In the genomic region with DNA sequence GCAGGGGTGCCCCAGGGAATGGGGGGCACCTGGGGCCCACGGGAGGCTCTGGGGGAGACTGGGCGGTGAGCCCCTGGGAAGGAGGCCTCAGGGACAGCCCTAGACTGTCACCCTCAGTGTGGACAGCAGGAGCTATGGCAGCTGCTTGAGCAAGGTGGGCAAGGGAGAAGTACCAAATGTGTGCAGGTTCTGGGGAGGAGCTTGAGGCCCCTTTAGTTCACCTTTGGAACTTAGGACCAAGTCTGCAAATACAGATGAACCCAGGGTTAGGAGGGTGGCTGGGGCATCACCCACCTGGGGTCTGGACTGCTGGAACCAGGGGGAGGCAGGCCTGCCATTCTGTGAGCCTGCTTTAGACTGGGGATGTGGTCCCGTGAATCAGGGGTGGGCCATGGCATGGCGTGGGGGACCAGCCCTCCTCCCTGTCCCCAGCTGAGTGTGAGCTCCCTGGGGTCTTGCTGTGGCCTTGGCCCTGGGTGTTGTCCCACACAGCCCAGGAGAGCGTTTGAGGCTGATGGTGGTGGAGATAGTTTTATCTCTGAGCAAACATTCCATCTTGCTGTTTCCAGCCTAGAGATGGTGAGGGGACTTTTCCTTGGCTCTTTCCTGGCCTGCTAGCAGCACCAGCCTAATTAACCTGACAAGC, we compare ENCODE assay signal across 1 cellular context.
TF ChIP-seq lines count a peak whose summit lies in the region.

No MANE protein-coding gene starts in this region.

TF ChIP-seq in H1, 55 proteins besides CTCF, POLR2A, EP300 and RAD21:
- TF ChIP-seq JUN (IDR thresholded peaks at IDR 0.05; ENCODE audit: low read depth, low read length), result no peak
- TF ChIP-seq ZNF274 (IDR thresholded peaks at IDR 0.05; ENCODE audit: borderline replicate concordance, extremely low read depth, low read length), result no peak
- no peak for TF ChIP-seq EZH2 (IDR thresholded peaks at IDR 0.05; ENCODE audit: low read depth, low read length, severe bottlenecking)
- TF ChIP-seq CHD2 (IDR thresholded peaks at IDR 0.05; ENCODE audit: low read length), result no peak
- no peak for TF ChIP-seq POU5F1 (IDR thresholded peaks at IDR 0.05; ENCODE audit: low read depth, low read length)
- TF ChIP-seq GTF2F1 (IDR thresholded peaks at IDR 0.05; ENCODE audit: borderline replicate concordance, low read depth, low read length), result no peak
- no peak for TF ChIP-seq NRF1 (IDR thresholded peaks at IDR 0.05; ENCODE audit: low read depth, low read length)
- TF ChIP-seq KDM1A (IDR thresholded peaks at IDR 0.05; ENCODE audit: borderline replicate concordance, low read length), result no peak
- TF ChIP-seq RXRA (IDR thresholded peaks at IDR 0.05; ENCODE audit: insufficient read depth, low read depth, low read length), result no peak
- TF ChIP-seq SP1 (IDR thresholded peaks at IDR 0.05; ENCODE audit: low read depth, low read length), result no peak
